In the genomic region with DNA sequence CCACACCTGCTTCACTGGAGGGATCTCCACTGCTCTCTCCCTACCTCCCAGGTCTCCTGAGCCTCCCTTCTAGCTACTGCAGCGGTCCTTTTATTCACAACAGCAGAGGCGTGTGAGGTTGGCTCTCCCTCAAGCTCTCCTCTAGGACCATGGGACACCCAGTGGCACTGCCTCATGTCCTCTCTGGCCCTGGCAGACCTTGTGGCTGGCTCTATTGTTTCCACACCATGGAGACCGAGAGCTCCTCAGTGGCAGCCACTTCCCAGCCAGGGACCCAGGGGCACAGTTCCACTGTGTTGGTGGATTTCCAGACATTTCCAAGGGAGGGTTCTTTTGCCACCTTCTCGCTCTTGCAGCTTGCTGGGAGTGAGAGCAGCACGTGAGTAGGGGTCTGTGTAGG, we compare ENCODE assay signal across 22 cellular contexts.
DNase-seq lines count a peak whose midpoint lies in the region; ATAC-seq, FAIRE-seq and TF ChIP-seq lines count a peak whose summit lies in the region.
"Had no signal": no experiment of that assay in that cellular context is flagged by ENCODE, and none has a peak within 500 bp of the region (broad histone marks: within the 10 kb centered on the region; RNA-seq: fewer than 3 reads in every experiment).

No MANE protein-coding gene starts in this region.

- H4K8ac ChIP-seq in H1 (ENCODE audit: extremely low read depth, insufficient read depth, low read length) = peak overlapping the region; percentile 31; the same call in 1 of the 2 replicates

- BruUV-seq in MCF 10A (replicated peaks; lab: Mats Ljungman, UMichigan) = no TSS peak

- H3K9ac ChIP-seq in H1 (replicated peaks in 1 of 4; ENCODE audit: extremely low read depth in 1 of 4, low read depth in 3 of 4, low read length in 3 of 4) = no peak overlapping the region
- H3K9ac ChIP-seq: BLaER1 had no signal

- no peaks in the 10 kb centered on the region for H3K79me2 ChIP-seq in H1 (ENCODE audit: control insufficient read depth in 1 of 2, insufficient read depth in 2 of 2, low read length in 2 of 2)

- CTCF ChIA-PET in MCF 10A (lab: Yijun Ruan, JAX) (no interaction called here), H1 (lab: Charles Lee; ENCODE audit: partially characterized antibody) (no interaction called here)

- H3K56ac ChIP-seq in H1 (replicated peaks; ENCODE audit: insufficient read length, low read depth, low read length) = no peak overlapping the region

- H2BK12ac ChIP-seq in H1 (ENCODE audit: low read depth, low read length) = no peak overlapping the region

- peaks cover 14% of the 10 kb centered on the region for H3K4me1 Mint-ChIP-seq in MCF 10A (ENCODE audit: insufficient read depth, unreplicated experiment)
- H3K4me1 Mint-ChIP-seq: CD14-positive monocyte, GM23338 had no signal

- no peak for TF ChIP-seq EP300 in H1 (IDR thresholded peaks at IDR 0.05; ENCODE audit: borderline replicate concordance in 1 of 2, low read depth in 2 of 2, low read length in 2 of 2)

- intact Hi-C loops in MCF 10A (cut with micrococcal nuclease) = no loop called here
- intact Hi-C loops in breast epithelium (cut with DNase I; ENCODE audit: low total_unique reads) = no loop called here

- POLR2A ChIA-PET in MCF 10A (lab: Yijun Ruan, JAX) = no interaction called here
- POLR2A ChIA-PET in H1 (lab: Charles Lee; ENCODE audit: partially characterized antibody) = interaction anchor here (1.0 kb wide), 1 partner anchor 9 kb away, joined by 3 read pairs; no protein-coding TSS in a partner anchor

- H3K27me3 ChIP-seq in breast epithelium = no peaks in the 10 kb centered on the region
- no peaks in the 10 kb centered on the region for H3K27me3 ChIP-seq in H1 (replicated peaks in 1 of 4; ENCODE audit: control insufficient read depth in 3 of 4, extremely low read depth in 1 of 4, insufficient read depth in 3 of 4, low read length in 3 of 4)
- H3K27me3 ChIP-seq: BLaER1 had no signal

- H2AFZ ChIP-seq in H1 (ENCODE audit: low read length) = no peak overlapping the region
- H2AFZ ChIP-seq: GM23338 had no signal

- H3K4me3 Mint-ChIP-seq in MCF 10A (ENCODE audit: unreplicated experiment) = no peak overlapping the region
- H3K4me3 Mint-ChIP-seq: CD14-positive monocyte; CD8-positive, alpha-beta T cell; GM23338 had no signal

- no peak for FAIRE-seq in H1 (lab: Jason Lieb, UNC)
- FAIRE-seq: A549, G401.6, GM12891, GM18507 had no signal

- no peaks in the 10 kb centered on the region for H3K27me3 Mint-ChIP-seq in MCF 10A (ENCODE audit: insufficient read depth, unreplicated experiment)

- no peak for ATAC-seq in HG03378 (IDR thresholded peaks at IDR 0.05; ENCODE audit: unreplicated experiment)
- ATAC-seq: CD8-positive, alpha-beta T cell; GM23338; HCT116 had no signal

- 93% methylated on average over 5 of the region's 5 CpGs; no CpG with 5 or more reads in 1 of the 2 experiments for WGBS in H1 (ENCODE audit: extremely low coverage in 1 of 2, insufficient coverage in 1 of 2, insufficient read length in 1 of 2, insufficient replicate concordance in 2 of 2, low coverage in 1 of 2, low lambda C conversion rate in 2 of 2, missing lambda C conversion rate in 1 of 2), 2 experiments

- H3K27ac ChIP-seq in breast epithelium (no peak overlapping the region), H1 (ENCODE audit: low read depth, low read length) (no peak overlapping the region)
- H3K27ac ChIP-seq: 22Rv1, A549, BLaER1 had no signal

- no peak overlapping the region for H2BK5ac ChIP-seq in H1 (ENCODE audit: low read depth, low read length)

- no peak overlapping the region for H2AK5ac ChIP-seq in H1 (ENCODE audit: low read depth, low read length)

- no peak overlapping the region for H4K5ac ChIP-seq in H1 (ENCODE audit: insufficient read length, low read depth, low read length)

- no peaks in the 10 kb centered on the region for H3K79me1 ChIP-seq in H1 (ENCODE audit: low read depth, low read length)

- DNase-seq in MCF 10A (ENCODE audit: unreplicated experiment) (no peak), breast epithelium (ENCODE audit: low spot score in 2 of 2) (no peak), H1 (ENCODE audit: low read depth in 1 of 2, low spot score in 2 of 2) (no peak), midbrain (lab: John Stamatoyannopoulos, UW) (peak; percentile 31), pons (ENCODE audit: low spot score) (peak; percentile 9), DMS79 treated with DMSO at 0.1 percent for 48 hours (lab: John Stamatoyannopoulos, UW) (no peak)
- no peak for DNase-seq in stimulated activated CD4-positive, alpha-beta T cell treated with anti-CD3 and anti-CD28 coated beads, Interleukin-12 subunit alpha, Interleukin-12 subunit beta, amount 100 ng/mL, for 4 hours
- DNase-seq: AML-193; Calu3; CD8-positive, alpha-beta T cell; EL; H7 had no signal

- H2BK120ac ChIP-seq in H1 (replicated peaks; ENCODE audit: low read depth, low read length) = no peak overlapping the region

- H3K36me3 ChIP-seq in breast epithelium (no peaks in the 10 kb centered on the region), H1 (ENCODE audit: control insufficient read depth in 2 of 4, insufficient read depth in 4 of 4, low read length in 3 of 4) (no peaks in the 10 kb centered on the region)
- H3K36me3 ChIP-seq: BLaER1 had no signal

- H2BK20ac ChIP-seq in H1 (ENCODE audit: low read length) = no peak overlapping the region

- no peak overlapping the region for H3K14ac ChIP-seq in H1 (ENCODE audit: insufficient read length)

- TF ChIP-seq RAD21 in H1 (IDR thresholded peaks at IDR 0.05 in 1 of 2, conservative IDR thresholded peaks at IDR 0.05 in 1 of 2; ENCODE audit: low read depth in 2 of 2, low read length in 2 of 2) = no peak

- no peak overlapping the region for H3K18ac ChIP-seq in H1 (ENCODE audit: extremely low read depth, low read length)

- H4K91ac ChIP-seq in H1 (replicated peaks; ENCODE audit: insufficient read length, low read length) = no peak overlapping the region

- H3K4me2 ChIP-seq in H1 (ENCODE audit: insufficient read depth in 1 of 2, low read depth in 2 of 2, low read length in 2 of 2) = no peak overlapping the region
- H3K4me2 ChIP-seq: A549, GM23338 had no signal

- no peaks in the 10 kb centered on the region for H4K20me1 ChIP-seq in H1 (replicated peaks in 1 of 2; ENCODE audit: control insufficient read depth in 1 of 2, insufficient read depth in 2 of 2, low read length in 2 of 2)
- H4K20me1 ChIP-seq: BLaER1 had no signal

- no peak overlapping the region for H3K4ac ChIP-seq in H1 (replicated peaks; ENCODE audit: insufficient read length, low read depth, low read length)

- peak overlapping the region; percentile 14 for H3K27ac Mint-ChIP-seq in MCF 10A (ENCODE audit: low read depth, unreplicated experiment)
- H3K27ac Mint-ChIP-seq: CD14-positive monocyte; CD8-positive, alpha-beta T cell; GM23338 had no signal

- H3K4me1 ChIP-seq in breast epithelium = no peaks in the 10 kb centered on the region
- no peaks in the 10 kb centered on the region for H3K4me1 ChIP-seq in H1 (replicated peaks in 1 of 4; ENCODE audit: control insufficient read depth in 3 of 4, insufficient read depth in 4 of 4, low read length in 3 of 4)
- H3K4me1 ChIP-seq: A549 had no signal

- TF ChIP-seq POLR2A in breast epithelium (IDR thresholded peaks at IDR 0.05) (no peak), H1 (IDR thresholded peaks at IDR 0.05; ENCODE audit: control extremely low read depth in 1 of 2, low read depth in 2 of 2, low read length in 2 of 2) (no peak)

- H3K4me3 ChIP-seq in breast epithelium = no peak overlapping the region
- no peak overlapping the region for H3K4me3 ChIP-seq in H1 (ENCODE audit: extremely low read depth in 1 of 4, insufficient read depth in 2 of 4, low read depth in 3 of 4, low read length in 4 of 4)
- H3K4me3 ChIP-seq: A549, BLaER1, GM23338 had no signal

- no peak for TF ChIP-seq CTCF in MCF 10A (IDR thresholded peaks at IDR 0.05; ENCODE audit: unreplicated experiment)
- no peak for TF ChIP-seq CTCF in breast epithelium (IDR thresholded peaks at IDR 0.05)
- TF ChIP-seq CTCF in H1 (IDR thresholded peaks at IDR 0.05; ENCODE audit: control extremely low read depth in 1 of 3, insufficient read depth in 1 of 3, low read depth in 1 of 3, low read length in 3 of 3) = no peak

- H3K9me3 Mint-ChIP-seq in MCF 10A (ENCODE audit: unreplicated experiment) = no peaks in the 10 kb centered on the region
- H3K9me3 Mint-ChIP-seq: CD8-positive, alpha-beta T cell; GM23338 had no signal

- no peaks in the 10 kb centered on the region for H3K9me3 ChIP-seq in breast epithelium
- H3K9me3 ChIP-seq in H1 (ENCODE audit: insufficient read depth in 2 of 2, low read depth in 1 of 2, low read length in 1 of 2) = no peaks in the 10 kb centered on the region
- H3K9me3 ChIP-seq: A549, BLaER1 had no signal

- H3K36me3 Mint-ChIP-seq in MCF 10A (ENCODE audit: insufficient read depth, unreplicated experiment) = no peaks in the 10 kb centered on the region
- H3K36me3 Mint-ChIP-seq: CD14-positive monocyte; CD8-positive, alpha-beta T cell had no signal

- H3K23me2 ChIP-seq in H1 (ENCODE audit: low read depth, low read length) = no peaks in the 10 kb centered on the region

- H2BK15ac ChIP-seq in H1 (ENCODE audit: low read length) = no peak overlapping the region

- no peak overlapping the region for H3K23ac ChIP-seq in H1 (ENCODE audit: insufficient read length)

TF ChIP-seq in H1, 55 proteins besides CTCF, POLR2A, EP300 and RAD21 (continues in another document):
- TF ChIP-seq KDM5A (IDR thresholded peaks at IDR 0.05; ENCODE audit: low read length) (no peak), USF2 (IDR thresholded peaks at IDR 0.05; ENCODE audit: low read length) (no peak), KDM1A (IDR thresholded peaks at IDR 0.05; ENCODE audit: borderline replicate concordance, low read length) (no peak), CHD2 (IDR thresholded peaks at IDR 0.05; ENCODE audit: low read length) (no peak), E2F6 (IDR thresholded peaks at IDR 0.05) (no peak), SP1 (IDR thresholded peaks at IDR 0.05; ENCODE audit: low read depth, low read length) (no peak), NANOG (IDR thresholded peaks at IDR 0.05; ENCODE audit: insufficient read depth, low read depth, low read length, poor library complexity, severe bottlenecking) (no peak), ZNF274 (IDR thresholded peaks at IDR 0.05; ENCODE audit: borderline replicate concordance, extremely low read depth, low read length) (no peak), SIN3A (conservative IDR thresholded peaks at IDR 0.05 in 1 of 2, IDR thresholded peaks at IDR 0.05 in 1 of 2; ENCODE audit: low read depth in 1 of 2, low read length in 2 of 2) (no peak)

Comparison
In these comparisons a context has a peak if more than half of its experiments do, and no peak if none do; other contexts are left out.
1. DNase-seq: peak in midbrain (single experiment) and pons (single experiment); none in MCF 10A (single experiment), breast epithelium (0 of 2), H1 (0 of 2), DMS79 treated with DMSO at 0.1 percent for 48 hours (single experiment) and stimulated activated CD4-positive, alpha-beta T cell treated with anti-CD3 and anti-CD28 coated beads, Interleukin-12 subunit alpha, Interleukin-12 subunit beta, amount 100 ng/mL, for 4 hours (single experiment).